1 cellular context compared by ENCODE assay signal in genomic region chr6:41503841-41504525, GRCh38.
TF ChIP-seq lines count a peak whose summit lies in the region.

No MANE protein-coding gene starts in this region.

TF ChIP-seq in GM23338, 12 proteins besides CTCF, POLR2A, EP300 and RAD21 (continued from another document):
- no peak for TF ChIP-seq ZNF462 (CRISPR knock-in tag; IDR thresholded peaks at IDR 0.05)
- TF ChIP-seq EZH2phosphoT487 (IDR thresholded peaks at IDR 0.05; ENCODE audit: unreplicated experiment), result no peak
- no peak for TF ChIP-seq ETS1 (IDR thresholded peaks at IDR 0.05)
- no peak for TF ChIP-seq REST (IDR thresholded peaks at IDR 0.05; ENCODE audit: unreplicated experiment)
- TF ChIP-seq ZNF331 (CRISPR knock-in tag; IDR thresholded peaks at IDR 0.05; ENCODE audit: low read depth), result no peak
- no peak for TF ChIP-seq EZH2 (IDR thresholded peaks at IDR 0.05; ENCODE audit: low read depth, unreplicated experiment)
